In genomic region chr16:11405331-11406176, GRCh38 we compare ENCODE assay signal across 9 cellular contexts.
DNase-seq lines count a peak whose midpoint lies in the region; ATAC-seq and TF ChIP-seq lines count a peak whose summit lies in the region.
"Had no signal": no experiment of that assay in that cellular context is flagged by ENCODE, and none has a peak within 500 bp of the region (broad histone marks: within the 10 kb centered on the region; RNA-seq: fewer than 3 reads in every experiment).

No MANE protein-coding gene starts in this region.

- TF ChIP-seq CTCF in heart left ventricle (IDR thresholded peaks at IDR 0.05) (peak; percentile 24 to 58 (median 41)), PC-3 (conservative IDR thresholded peaks at IDR 0.05; ENCODE audit: low read depth, low read length) (peak; percentile 69), kidney epithelial cell (IDR thresholded peaks at IDR 0.05; ENCODE audit: insufficient read depth, low read length, poor library complexity, severe bottlenecking) (peak; percentile 64)

- H3K36me3 Mint-ChIP-seq in stimulated activated naive B cell treated with anti-CD40 and anti-IgM and Interleukin-4, amounts not matched to agents 10 μg/mL and 1 μg/mL and 100 μg/mL, for 72 hours, result peaks cover 0 to 3% of the 10 kb centered on the region in 2 donors

- peaks cover 7 to 15% of the 10 kb centered on the region in 2 donors for H3K4me1 Mint-ChIP-seq in stimulated activated naive B cell treated with anti-CD40 and anti-IgM and Interleukin-4, amounts not matched to agents 10 μg/mL and 1 μg/mL and 100 μg/mL, for 72 hours

- no peak overlapping the region for H3K4me3 ChIP-seq in heart left ventricle
- H3K4me3 ChIP-seq in PC-3 (ENCODE audit: low read length), result no peak overlapping the region
- H3K4me3 ChIP-seq in kidney epithelial cell (ENCODE audit: low read depth, low read length), result no peak overlapping the region

- intact Hi-C loops in heart left ventricle (cut with DNase I) (loop anchor here in 9 of 10 donors (2.0 to 10.0 kb wide), 9 partner anchors 89 to 659 kb away; no protein-coding TSS in a partner anchor), Right ventricle myocardium inferior (cut with DNase I) (loop anchor here (2.0 to 10.0 kb wide), 3 partner anchors 235 to 659 kb away; partner anchors contain the start of gene ZC3H7A), PC-3 (cut with micrococcal nuclease) (loop anchor here (5.0 kb wide), 1 partner anchor 127 kb away; no protein-coding TSS in a partner anchor)

- peaks cover 0 to 3% (median 0%) of the 10 kb centered on the region in 12 donors for H3K4me1 ChIP-seq in heart left ventricle
- no peaks in the 10 kb centered on the region; the same call in 1 of the 2 replicates for H3K4me1 ChIP-seq in PC-3 (ENCODE audit: insufficient read depth, low read length)

- ATAC-seq in heart left ventricle (no peak), Right ventricle myocardium inferior (no peak), PC-3 (no peak), GM21619 (IDR thresholded peaks at IDR 0.05; ENCODE audit: unreplicated experiment) (no peak)
- peak; percentile 59 to 61 for ATAC-seq in stimulated activated naive B cell treated with anti-CD40 and anti-IgM and Interleukin-4, amounts not matched to agents 10 μg/mL and 1 μg/mL and 100 μg/mL, for 72 hours (replicated peaks)

- H3K79me2 ChIP-seq in PC-3 (ENCODE audit: low read length), result no peaks in the 10 kb centered on the region

- H3K27ac ChIP-seq in heart left ventricle (no peak overlapping the region), PC-3 (ENCODE audit: low read length) (no peak overlapping the region)

- no peaks in the 10 kb centered on the region for H4K20me1 ChIP-seq in PC-3 (ENCODE audit: low read length)

- no peak overlapping the region for H3K4me3 Mint-ChIP-seq in stimulated activated naive B cell treated with anti-CD40 and anti-IgM and Interleukin-4, amounts not matched to agents 10 μg/mL and 1 μg/mL and 100 μg/mL, for 72 hours
- H3K4me3 Mint-ChIP-seq: stimulated activated naive CD8-positive, alpha-beta T cell treated with anti-CD3 and anti-CD28 coated beads, Interleukin-15, Interleukin-2, amounts not matched to agents 100 ng/mL and 50 ng/mL, for 24 hours had no signal

- no peaks in the 10 kb centered on the region for H3K9me2 ChIP-seq in PC-3 (replicated peaks; ENCODE audit: low read length)

- no peaks in the 10 kb centered on the region for H3K9me3 Mint-ChIP-seq in stimulated activated naive B cell treated with anti-CD40 and anti-IgM and Interleukin-4, amounts not matched to agents 10 μg/mL and 1 μg/mL and 100 μg/mL, for 72 hours
- H3K9me3 Mint-ChIP-seq: stimulated activated naive CD8-positive, alpha-beta T cell treated with anti-CD3 and anti-CD28 coated beads, Interleukin-15, Interleukin-2, amounts not matched to agents 100 ng/mL and 50 ng/mL, for 24 hours had no signal

- H3K27me3 Mint-ChIP-seq in stimulated activated naive B cell treated with anti-CD40 and anti-IgM and Interleukin-4, amounts not matched to agents 10 μg/mL and 1 μg/mL and 100 μg/mL, for 72 hours, result peaks cover 0 to 4% of the 10 kb centered on the region in 2 donors
- H3K27me3 Mint-ChIP-seq: stimulated activated naive CD8-positive, alpha-beta T cell treated with anti-CD3 and anti-CD28 coated beads, Interleukin-15, Interleukin-2, amounts not matched to agents 100 ng/mL and 50 ng/mL, for 24 hours had no signal

- no peak overlapping the region for H3K27ac Mint-ChIP-seq in stimulated activated naive B cell treated with anti-CD40 and anti-IgM and Interleukin-4, amounts not matched to agents 10 μg/mL and 1 μg/mL and 100 μg/mL, for 72 hours
- H3K27ac Mint-ChIP-seq: stimulated activated naive CD8-positive, alpha-beta T cell treated with anti-CD3 and anti-CD28 coated beads, Interleukin-15, Interleukin-2, amounts not matched to agents 100 ng/mL and 50 ng/mL, for 24 hours had no signal

- H2AFZ ChIP-seq in PC-3 (ENCODE audit: low read length), result no peak overlapping the region

- no TSS peak for BruUV-seq in PC-3 (replicated peaks; lab: Mats Ljungman, UMichigan)

- H3F3A ChIP-seq in PC-3 (ENCODE audit: low read length, unreplicated experiment), result no peaks in the 10 kb centered on the region

- peaks cover 0 to 3% (median 0%) of the 10 kb centered on the region in 12 donors for H3K9me3 ChIP-seq in heart left ventricle
- H3K9me3 ChIP-seq in PC-3 (ENCODE audit: low read length), result no peaks in the 10 kb centered on the region

- H3K4me2 ChIP-seq in PC-3 (ENCODE audit: low read length), result no peak overlapping the region

- 57 to 68% (median 65%) methylated on average over 11 of the region's 11 CpGs for WGBS in heart left ventricle, 4 donors

- POLR2A ChIA-PET in PC-3 (lab: Charles Lee; ENCODE audit: unreplicated experiment), result no interaction called here

- H3K27me3 ChIP-seq in heart left ventricle (no peaks in the 10 kb centered on the region), PC-3 (ENCODE audit: low read length) (no peaks in the 10 kb centered on the region), kidney epithelial cell (ENCODE audit: control insufficient read depth, insufficient read depth, low read length) (peaks cover 21% of the 10 kb centered on the region)

- CTCF ChIA-PET in PC-3 (lab: Charles Lee), result no interaction called here

- DNase-seq in heart left ventricle (peak in 2 of 5 donors; percentile 22 to 59), Right ventricle myocardium inferior (ENCODE audit: missing footprints) (no peak), PC-3 (peak; percentile 52), kidney epithelial cell (ENCODE audit: low read depth) (no peak), SK-N-DZ (ENCODE audit: low spot score) (no peak)
- DNase-seq in activated effector memory CD4-positive, alpha-beta T cell treated with anti-CD3 and anti-CD28 coated beads, Interleukin-2, amount 50 U/mL, for 16 hours, result peak; percentile 80
- peak; percentile 44 for DNase-seq in stimulated activated naive B cell treated with anti-CD40 and anti-IgM and Interleukin-4, amounts not matched to agents 10 μg/mL and 1 μg/mL and 100 μg/mL, for 72 hours

- TF ChIP-seq POLR2A in heart left ventricle (IDR thresholded peaks at IDR 0.05), result no peak

- H3K9ac ChIP-seq in PC-3 (ENCODE audit: low read length), result no peak overlapping the region

- H3K36me3 ChIP-seq in heart left ventricle (no peaks in the 10 kb centered on the region), PC-3 (ENCODE audit: low read depth, low read length) (no peaks in the 10 kb centered on the region), kidney epithelial cell (ENCODE audit: control insufficient read depth, insufficient read depth, low read length) (no peaks in the 10 kb centered on the region)

Comparison
In these comparisons a context has a peak if more than half of its experiments do, and no peak if none do; other contexts are left out.
1. ATAC-seq: peak in stimulated activated naive B cell treated with anti-CD40 and anti-IgM and Interleukin-4, amounts not matched to agents 10 μg/mL and 1 μg/mL and 100 μg/mL, for 72 hours (2 of 2); none in heart left ventricle (0 of 4), Right ventricle myocardium inferior (single experiment), PC-3 (single experiment) and GM21619 (single experiment).
2. DNase-seq: peak in PC-3 (single experiment), activated effector memory CD4-positive, alpha-beta T cell treated with anti-CD3 and anti-CD28 coated beads, Interleukin-2, amount 50 U/mL, for 16 hours (single experiment) and stimulated activated naive B cell treated with anti-CD40 and anti-IgM and Interleukin-4, amounts not matched to agents 10 μg/mL and 1 μg/mL and 100 μg/mL, for 72 hours (single experiment); none in Right ventricle myocardium inferior (single experiment), kidney epithelial cell (single experiment) and SK-N-DZ (single experiment).
3. Peak in every context shown above with its lines, with median percentiles within 50 percentile points of each other: CTCF ChIP-seq.